1 cellular context compared by ENCODE assay signal in the genomic region with DNA sequence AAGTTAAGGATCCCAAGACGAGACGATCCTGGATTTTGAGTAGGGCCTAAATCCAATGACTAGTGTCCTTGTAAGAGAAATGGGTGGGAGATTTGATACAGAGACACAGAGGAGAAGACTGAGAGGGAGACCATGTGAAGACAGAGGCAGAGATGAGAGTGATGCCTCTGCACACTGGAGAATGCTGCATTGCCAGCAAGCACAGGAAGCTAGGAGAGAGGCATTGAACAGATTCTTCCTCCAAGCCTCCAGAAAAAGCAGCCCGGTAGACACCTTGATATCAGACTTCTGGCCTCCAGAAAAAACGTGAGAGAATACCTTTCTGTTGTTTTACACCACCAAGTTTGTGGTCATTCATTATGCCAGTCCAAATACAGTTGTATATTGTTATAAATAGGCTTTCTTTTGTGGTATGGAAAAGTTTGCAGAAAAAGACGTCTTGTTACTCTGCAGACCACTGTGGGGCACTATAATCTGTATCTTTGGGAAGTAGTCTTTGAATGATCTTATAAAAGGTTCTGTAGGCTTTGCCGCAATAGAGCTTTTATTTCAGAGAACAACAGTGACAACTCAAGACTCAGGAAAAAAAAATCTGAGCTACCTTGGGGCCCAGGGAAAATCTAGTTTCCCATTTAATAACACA.
TF ChIP-seq lines count a peak whose summit lies in the region.

No MANE protein-coding gene starts in this region.

TF ChIP-seq in SK-N-SH, 30 proteins besides CTCF, POLR2A, EP300 and RAD21 (continued from another document):
- no peak for TF ChIP-seq USF1 (IDR thresholded peaks at IDR 0.05; ENCODE audit: borderline replicate concordance, low read depth)
- TF ChIP-seq SMC3 (IDR thresholded peaks at IDR 0.05; ENCODE audit: low read depth, low read length) = peak; percentile 11; the same call in 1 of the 2 replicates
TF ChIP-seq in SK-N-SH: peak in this region for 1.
